In the genomic region with DNA sequence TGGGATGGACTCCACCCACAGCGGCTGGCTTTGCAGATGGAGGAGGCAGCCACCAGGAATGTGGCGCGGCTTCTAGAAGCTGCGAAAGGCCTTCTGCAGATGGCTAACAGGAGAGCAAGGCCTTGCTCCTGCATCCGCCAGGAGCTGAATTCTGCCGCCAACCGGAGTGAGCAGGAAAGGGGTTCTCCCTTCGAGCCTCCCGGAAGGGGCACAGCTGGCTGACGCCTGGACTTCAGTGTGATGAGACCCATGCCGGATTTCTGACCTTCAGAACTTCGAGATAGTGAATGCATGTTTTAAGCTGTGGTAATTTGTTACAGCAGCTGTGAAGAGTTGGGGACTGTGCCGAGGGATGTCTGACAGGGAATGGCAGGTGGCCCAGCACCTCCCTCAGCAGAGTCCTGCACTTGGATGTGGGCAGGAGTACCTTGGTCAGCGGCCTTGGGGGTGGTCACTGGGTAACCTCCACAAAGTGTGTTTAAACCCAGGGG, we compare ENCODE assay signal across 2 cellular contexts.
TF ChIP-seq lines count a peak whose summit lies in the region.

No MANE protein-coding gene starts in this region.

TF ChIP-seq in SK-N-SH, 30 proteins besides CTCF, POLR2A, EP300 and RAD21 (continued from another document):
- TF ChIP-seq, protein P1, sequence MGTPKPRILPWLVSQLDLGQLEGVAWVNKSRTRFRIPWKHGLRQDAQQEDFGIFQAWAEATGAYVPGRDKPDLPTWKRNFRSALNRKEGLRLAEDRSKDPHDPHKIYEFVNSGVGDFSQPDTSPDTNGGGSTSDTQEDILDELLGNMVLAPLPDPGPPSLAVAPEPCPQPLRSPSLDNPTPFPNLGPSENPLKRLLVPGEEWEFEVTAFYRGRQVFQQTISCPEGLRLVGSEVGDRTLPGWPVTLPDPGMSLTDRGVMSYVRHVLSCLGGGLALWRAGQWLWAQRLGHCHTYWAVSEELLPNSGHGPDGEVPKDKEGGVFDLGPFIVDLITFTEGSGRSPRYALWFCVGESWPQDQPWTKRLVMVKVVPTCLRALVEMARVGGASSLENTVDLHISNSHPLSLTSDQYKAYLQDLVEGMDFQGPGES (IDR thresholded peaks at IDR 0.05; ENCODE audit: low read depth, low read length): no peak
- TF ChIP-seq RFX5 (IDR thresholded peaks at IDR 0.05; ENCODE audit: low read length) (no peak), CHD2 (IDR thresholded peaks at IDR 0.05; ENCODE audit: low read length, partially characterized antibody) (no peak), SIN3A (IDR thresholded peaks at IDR 0.05; ENCODE audit: borderline replicate concordance, low read depth, low read length) (no peak), MEF2A (IDR thresholded peaks at IDR 0.05; ENCODE audit: borderline replicate concordance, low read depth) (no peak)

TF ChIP-seq in SK-N-SH treated with all-trans-retinoic acid at 6 μM for 48 hours, 23 proteins besides CTCF, POLR2A, EP300 and RAD21 (continued from another document):
- TF ChIP-seq, protein P2, sequence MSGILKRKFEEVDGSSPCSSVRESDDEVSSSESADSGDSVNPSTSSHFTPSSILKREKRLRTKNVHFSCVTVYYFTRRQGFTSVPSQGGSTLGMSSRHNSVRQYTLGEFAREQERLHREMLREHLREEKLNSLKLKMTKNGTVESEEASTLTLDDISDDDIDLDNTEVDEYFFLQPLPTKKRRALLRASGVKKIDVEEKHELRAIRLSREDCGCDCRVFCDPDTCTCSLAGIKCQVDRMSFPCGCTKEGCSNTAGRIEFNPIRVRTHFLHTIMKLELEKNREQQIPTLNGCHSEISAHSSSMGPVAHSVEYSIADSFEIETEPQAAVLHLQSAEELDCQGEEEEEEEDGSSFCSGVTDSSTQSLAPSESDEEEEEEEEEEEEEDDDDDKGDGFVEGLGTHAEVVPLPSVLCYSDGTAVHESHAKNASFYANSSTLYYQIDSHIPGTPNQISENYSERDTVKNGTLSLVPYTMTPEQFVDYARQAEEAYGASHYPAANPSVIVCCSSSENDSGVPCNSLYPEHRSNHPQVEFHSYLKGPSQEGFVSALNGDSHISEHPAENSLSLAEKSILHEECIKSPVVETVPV (CRISPR knock-in tag; IDR thresholded peaks at IDR 0.05): no peak
- TF ChIP-seq ZFP30 (CRISPR knock-in tag; IDR thresholded peaks at IDR 0.05) (no peak), PPARA (CRISPR knock-in tag; IDR thresholded peaks at IDR 0.05; ENCODE audit: borderline replicate concordance) (no peak), ARNTL (CRISPR knock-in tag; IDR thresholded peaks at IDR 0.05; ENCODE audit: borderline replicate concordance, low read depth) (no peak), ZNF565 (CRISPR knock-in tag; conservative IDR thresholded peaks at IDR 0.05; ENCODE audit: low read depth) (no peak), ESRRG (CRISPR knock-in tag; IDR thresholded peaks at IDR 0.05) (no peak), GLIS3 (CRISPR knock-in tag; IDR thresholded peaks at IDR 0.05) (no peak), RARB (CRISPR knock-in tag; IDR thresholded peaks at IDR 0.05) (no peak), ZNF70 (CRISPR knock-in tag; IDR thresholded peaks at IDR 0.05) (no peak)
- TF ChIP-seq, protein P3, sequence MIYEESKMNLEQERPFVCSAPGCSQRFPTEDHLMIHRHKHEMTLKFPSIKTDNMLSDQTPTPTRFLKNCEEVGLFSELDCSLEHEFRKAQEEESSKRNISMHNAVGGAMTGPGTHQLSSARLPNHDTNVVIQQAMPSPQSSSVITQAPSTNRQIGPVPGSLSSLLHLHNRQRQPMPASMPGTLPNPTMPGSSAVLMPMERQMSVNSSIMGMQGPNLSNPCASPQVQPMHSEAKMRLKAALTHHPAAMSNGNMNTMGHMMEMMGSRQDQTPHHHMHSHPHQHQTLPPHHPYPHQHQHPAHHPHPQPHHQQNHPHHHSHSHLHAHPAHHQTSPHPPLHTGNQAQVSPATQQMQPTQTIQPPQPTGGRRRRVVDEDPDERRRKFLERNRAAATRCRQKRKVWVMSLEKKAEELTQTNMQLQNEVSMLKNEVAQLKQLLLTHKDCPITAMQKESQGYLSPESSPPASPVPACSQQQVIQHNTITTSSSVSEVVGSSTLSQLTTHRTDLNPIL (CRISPR knock-in tag; IDR thresholded peaks at IDR 0.05; ENCODE audit: low read depth): no peak
- TF ChIP-seq, protein P4, sequence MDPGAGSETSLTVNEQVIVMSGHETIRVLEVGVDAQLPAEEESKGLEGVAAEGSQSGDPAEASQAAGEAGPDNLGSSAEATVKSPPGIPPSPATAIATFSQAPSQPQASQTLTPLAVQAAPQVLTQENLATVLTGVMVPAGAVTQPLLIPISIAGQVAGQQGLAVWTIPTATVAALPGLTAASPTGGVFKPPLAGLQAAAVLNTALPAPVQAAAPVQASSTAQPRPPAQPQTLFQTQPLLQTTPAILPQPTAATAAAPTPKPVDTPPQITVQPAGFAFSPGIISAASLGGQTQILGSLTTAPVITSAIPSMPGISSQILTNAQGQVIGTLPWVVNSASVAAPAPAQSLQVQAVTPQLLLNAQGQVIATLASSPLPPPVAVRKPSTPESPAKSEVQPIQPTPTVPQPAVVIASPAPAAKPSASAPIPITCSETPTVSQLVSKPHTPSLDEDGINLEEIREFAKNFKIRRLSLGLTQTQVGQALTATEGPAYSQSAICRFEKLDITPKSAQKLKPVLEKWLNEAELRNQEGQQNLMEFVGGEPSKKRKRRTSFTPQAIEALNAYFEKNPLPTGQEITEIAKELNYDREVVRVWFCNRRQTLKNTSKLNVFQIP (CRISPR knock-in tag; IDR thresholded peaks at IDR 0.05; ENCODE audit: borderline replicate concordance, low read depth): no peak
- TF ChIP-seq, protein P5, sequence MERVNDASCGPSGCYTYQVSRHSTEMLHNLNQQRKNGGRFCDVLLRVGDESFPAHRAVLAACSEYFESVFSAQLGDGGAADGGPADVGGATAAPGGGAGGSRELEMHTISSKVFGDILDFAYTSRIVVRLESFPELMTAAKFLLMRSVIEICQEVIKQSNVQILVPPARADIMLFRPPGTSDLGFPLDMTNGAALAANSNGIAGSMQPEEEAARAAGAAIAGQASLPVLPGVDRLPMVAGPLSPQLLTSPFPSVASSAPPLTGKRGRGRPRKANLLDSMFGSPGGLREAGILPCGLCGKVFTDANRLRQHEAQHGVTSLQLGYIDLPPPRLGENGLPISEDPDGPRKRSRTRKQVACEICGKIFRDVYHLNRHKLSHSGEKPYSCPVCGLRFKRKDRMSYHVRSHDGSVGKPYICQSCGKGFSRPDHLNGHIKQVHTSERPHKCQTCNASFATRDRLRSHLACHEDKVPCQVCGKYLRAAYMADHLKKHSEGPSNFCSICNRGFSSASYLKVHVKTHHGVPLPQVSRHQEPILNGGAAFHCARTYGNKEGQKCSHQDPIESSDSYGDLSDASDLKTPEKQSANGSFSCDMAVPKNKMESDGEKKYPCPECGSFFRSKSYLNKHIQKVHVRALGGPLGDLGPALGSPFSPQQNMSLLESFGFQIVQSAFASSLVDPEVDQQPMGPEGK (CRISPR knock-in tag; IDR thresholded peaks at IDR 0.05; ENCODE audit: borderline replicate concordance): no peak
TF ChIP-seq in SK-N-SH treated with all-trans-retinoic acid at 6 μM for 48 hours: peak in this region for 0.
